10 cellular contexts compared by ENCODE assay signal in the genomic region with DNA sequence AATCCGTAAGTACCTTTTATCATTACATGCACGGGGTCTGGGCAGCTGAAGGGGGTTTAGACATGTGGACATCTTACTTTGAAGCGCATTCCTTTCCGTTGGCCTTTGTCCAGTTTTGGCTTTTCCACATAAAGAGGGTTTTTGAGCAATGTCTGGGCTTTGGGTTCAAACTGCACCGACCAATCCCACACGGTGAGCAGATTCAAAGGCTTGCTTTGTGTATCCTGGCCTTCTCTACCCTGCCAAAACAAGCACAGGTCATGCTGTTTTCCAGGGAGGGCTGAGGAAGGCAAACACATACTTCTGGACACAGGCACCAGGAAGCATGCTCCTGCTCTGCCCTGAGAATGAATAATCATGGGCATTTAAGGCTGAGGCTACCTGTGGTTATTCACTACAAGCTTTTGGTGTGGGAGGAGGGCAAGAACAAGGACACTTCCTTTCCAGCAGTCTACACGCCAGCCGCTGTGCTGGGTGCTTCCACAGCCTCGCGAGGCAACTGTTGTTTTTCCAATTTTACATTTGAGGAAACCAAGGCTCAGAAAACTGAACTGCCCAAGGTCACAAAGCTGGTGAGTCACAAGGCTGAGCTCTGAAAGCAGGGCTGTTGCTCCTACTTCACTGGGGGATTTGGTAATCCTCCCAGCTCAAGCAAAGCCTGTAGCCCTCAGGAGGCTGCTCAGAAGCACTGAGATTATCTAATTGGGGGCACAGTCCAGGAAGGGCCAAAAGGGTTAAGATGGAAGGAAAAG. TPM values are rescaled to one million over a fixed set of nuclear protein-coding genes. Genes with fewer than 3 reads are reported as not detected.
DNase-seq lines count a peak whose midpoint lies in the region; ATAC-seq, FAIRE-seq and TF ChIP-seq lines count a peak whose summit lies in the region.
"Had no signal": no experiment of that assay in that cellular context is flagged by ENCODE, and none has a peak within 500 bp of the region (broad histone marks: within the 10 kb centered on the region; RNA-seq: fewer than 3 reads in every experiment).

No MANE protein-coding gene starts in this region.

- H3F3A ChIP-seq in MM.1S (ENCODE audit: insufficient read depth, low read length): peaks cover 5% of the 10 kb centered on the region; the same call in 1 of the 2 replicates

- no peak for FAIRE-seq in A549 (lab: Jason Lieb, UNC)
- FAIRE-seq: colon had no signal

- DNase-seq in A549 (ENCODE audit: low read depth in 1 of 2, low spot score in 1 of 2) (peak in 1 of 2 experiments; percentile 68), M059J (ENCODE audit: low read depth) (peak; percentile 84), cerebellum (ENCODE audit: low spot score) (peak; percentile 36), lung microvascular endothelial cell (ENCODE audit: low read depth in 2 of 2) (peak; percentile 59 to 78), NCI-H526 (lab: John Stamatoyannopoulos, UW) (no peak), MM.1S (no peak), T-helper 1 cell (no peak)
- DNase-seq: H7 had no signal

- H2AFZ ChIP-seq in MM.1S (ENCODE audit: low read length): no peak overlapping the region

- peak overlapping the region; percentile 60 for H3K4me2 ChIP-seq in A549
- no peak overlapping the region for H3K4me2 ChIP-seq in MM.1S (ENCODE audit: low read depth, low read length)

- TF ChIP-seq RAD21 in A549 (conservative IDR thresholded peaks at IDR 0.05 in 1 of 2, IDR thresholded peaks at IDR 0.05 in 1 of 2): no peak

- H3K9me2 ChIP-seq in MM.1S (replicated peaks; ENCODE audit: insufficient read depth, low read length): no peaks in the 10 kb centered on the region

- H3K27ac ChIP-seq in A549: peak overlapping the region; percentile 66 to 79
- H3K27ac ChIP-seq in MM.1S (ENCODE audit: low read length): no peak overlapping the region

- peaks cover 4% of the 10 kb centered on the region; the same call in 1 of the 2 replicates for H3K79me2 ChIP-seq in MM.1S (ENCODE audit: low read length)

- no peak for TF ChIP-seq POLR2A in A549 (IDR thresholded peaks at IDR 0.05; ENCODE audit: low read length)

- H3K4me3 ChIP-seq in A549 (no peak overlapping the region), MM.1S (ENCODE audit: low read length) (no peak overlapping the region)

- TF ChIP-seq CTCF in A549 (IDR thresholded peaks at IDR 0.05): no peak
- TF ChIP-seq CTCF in MM.1S (IDR thresholded peaks at IDR 0.05; ENCODE audit: low read length): no peak

- H3K36me3 ChIP-seq in MM.1S (replicated peaks; ENCODE audit: insufficient read depth, low read length): peaks cover 3% of the 10 kb centered on the region

- peak; percentile 31 to 51; a peak in 1 of 5 replicates for TF ChIP-seq EP300 in A549 (IDR thresholded peaks at IDR 0.05)

- H3K27me3 ChIP-seq in MM.1S (replicated peaks; ENCODE audit: insufficient read depth, low read length): no peaks in the 10 kb centered on the region

- 60% methylated on average over 10 of the region's 10 CpGs for WGBS in A549 (ENCODE audit: missing lambda C conversion rate)

- ATAC-seq in A549 (peak; percentile 64 to 78), HG03095 (IDR thresholded peaks at IDR 0.05; ENCODE audit: unreplicated experiment) (no peak)

- CTCF ChIA-PET in A549 (lab: Yijun Ruan, JAX): interaction anchor here (0.9 to 4.5 kb wide), 8 partner anchors 10 to 356 kb away, joined by 3 to 110 read pairs (median 6); no protein-coding TSS in a partner anchor

- H3K9ac ChIP-seq in MM.1S (ENCODE audit: low read length): no peak overlapping the region

- H3K4me1 ChIP-seq in A549 (peaks cover 39% of the 10 kb centered on the region), MM.1S (ENCODE audit: low read length) (peaks cover 6% of the 10 kb centered on the region; the same call in 1 of the 2 replicates)

- POLR2A ChIA-PET in A549 (lab: Yijun Ruan, JAX): interaction anchor here (1.1 to 1.2 kb wide), 2 partner anchors 60 to 62 kb away, joined by 3 to 6 read pairs; partner anchors contain the start of gene GOLPH3

- H4K20me1 ChIP-seq in MM.1S (ENCODE audit: insufficient read depth, low read length): no peaks in the 10 kb centered on the region

- H3K9me3 ChIP-seq in A549 (no peaks in the 10 kb centered on the region), MM.1S (replicated peaks; ENCODE audit: insufficient read depth, low read length) (no peaks in the 10 kb centered on the region)

TF ChIP-seq in A549, 52 proteins besides CTCF, POLR2A, EP300 and RAD21:
- TF ChIP-seq HOXA7 (CRISPR knock-in tag; IDR thresholded peaks at IDR 0.05) (no peak), HEYL (CRISPR knock-in tag; IDR thresholded peaks at IDR 0.05) (no peak), ZSCAN20 (CRISPR knock-in tag; IDR thresholded peaks at IDR 0.05) (no peak), CEBPB (IDR thresholded peaks at IDR 0.05) (peak in 1 of 2 experiments; percentile 33; a peak in 1 of 4 replicates), CBX8 (IDR thresholded peaks at IDR 0.05) (no peak), FOXS1 (CRISPR knock-in tag; IDR thresholded peaks at IDR 0.05) (no peak), SMC3 (IDR thresholded peaks at IDR 0.05) (peak; percentile 5; the same call in 1 of the 3 replicates), TP53 (CRISPR knock-in tag; IDR thresholded peaks at IDR 0.05) (no peak), JUN (IDR thresholded peaks at IDR 0.05) (peak in 1 of 2 experiments; percentile 25; a peak in 1 of 5 replicates), HES2 (IDR thresholded peaks at IDR 0.05) (no peak), GATA3 (IDR thresholded peaks at IDR 0.05; ENCODE audit: borderline replicate concordance) (peak; percentile 24; the same call in 1 of the 2 replicates)

RNA-seq across cellular contexts. Expression of gene GOLPH3, which starts 59.8 kb away (rescaled TPM):
- polyA plus RNA-seq in A549 (2011; rRNA removed) (62.4 and 78.7 TPM in 2 replicates), A549 (2017; fragmentation: RNase III; extraction: RNeasy Plus Mini Kit Qiagen cat#74134 plus additional on column Dnase treatment) (50.9 to 58.0 TPM (median 57.8 TPM) in 3 replicates)
- polyA plus RNA-seq in A549 (2012; cell fraction: cytosol; rRNA removed): 21.9 and 30.7 TPM in 2 replicates
- 18.7 and 28.6 TPM in 2 replicates for polyA plus RNA-seq in A549 (2012; cell fraction: nucleus; rRNA removed)
- 59.5 and 65.0 TPM in 2 replicates for polyA minus RNA-seq in A549 (2011; rRNA and poly(A)+ RNA removed)
- total RNA-seq in M059J (2014; rRNA removed; shearing (Covaris generic)): 67.4 and 98.1 TPM in 2 replicates
- total RNA-seq in cerebellum (45.9 TPM), lung microvascular endothelial cell (37.3 and 50.0 TPM in 2 replicates)

Comparison
In these comparisons a context has a peak if more than half of its experiments do, and no peak if none do; other contexts are left out.
1. DNase-seq: peak in M059J (single experiment), cerebellum (single experiment) and lung microvascular endothelial cell (2 of 2); none in NCI-H526 (0 of 2), MM.1S (single experiment) and T-helper 1 cell (0 of 5).